ENCODE assay signal across 8 cellular contexts in the genomic region with DNA sequence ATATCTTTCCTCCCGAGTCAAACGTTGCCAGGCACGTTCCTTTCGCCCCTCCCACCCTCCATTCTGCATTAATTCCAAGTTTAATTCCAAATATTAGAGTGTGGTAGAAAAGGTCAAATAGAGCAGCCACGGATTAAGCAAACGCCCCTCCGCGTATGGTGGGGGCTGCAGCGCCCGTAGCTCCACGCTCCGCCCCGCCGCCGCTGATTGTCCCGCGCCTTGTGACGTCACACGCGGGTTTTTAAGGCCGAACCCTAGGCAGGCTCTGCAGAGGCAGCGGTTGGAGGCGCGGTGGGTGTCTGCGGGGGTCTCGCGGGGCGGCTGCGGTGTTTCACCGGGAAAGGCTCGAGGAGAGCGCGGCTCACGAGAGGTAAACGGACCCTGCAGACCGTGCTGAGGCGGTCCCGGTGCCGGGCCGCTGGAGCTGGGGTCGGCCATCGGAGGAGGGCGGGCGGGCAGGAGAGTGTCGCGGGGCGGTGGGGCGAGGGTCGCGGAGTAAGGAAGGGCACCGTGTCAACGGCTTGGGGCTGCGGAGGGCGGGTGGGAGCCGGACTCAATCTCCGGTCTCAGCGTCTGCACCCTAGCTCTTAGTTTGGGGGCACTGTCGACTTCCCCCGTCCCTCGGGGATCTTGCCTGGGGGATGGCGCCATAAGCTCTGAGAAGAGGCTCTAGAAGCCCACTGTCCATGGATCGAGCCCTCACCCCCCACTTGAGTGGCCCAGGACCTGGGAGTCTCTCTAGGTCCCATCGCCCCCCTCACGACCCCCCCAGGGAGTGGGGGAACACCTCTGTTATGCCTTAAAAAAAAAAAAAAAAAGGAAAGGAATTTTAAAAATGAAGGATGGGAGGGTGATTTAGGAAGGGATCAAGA. TPM values are rescaled to one million over a fixed set of nuclear protein-coding genes. Genes with fewer than 3 reads are reported as not detected.
DNase-seq lines count a peak whose midpoint lies in the region; TF ChIP-seq lines count a peak whose summit lies in the region.

A gene with protein sequence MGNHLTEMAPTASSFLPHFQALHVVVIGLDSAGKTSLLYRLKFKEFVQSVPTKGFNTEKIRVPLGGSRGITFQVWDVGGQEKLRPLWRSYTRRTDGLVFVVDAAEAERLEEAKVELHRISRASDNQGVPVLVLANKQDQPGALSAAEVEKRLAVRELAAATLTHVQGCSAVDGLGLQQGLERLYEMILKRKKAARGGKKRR (plus strand): TSS at position 270 of the 872 bp plus-strand sequence. CDS start 740 bp downstream, outside the sequence.

- H3K9ac ChIP-seq in HUES48 (ENCODE audit: low read depth, low read length) = peak within 1 kb of the TSS; percentile 60

- H2AFZ ChIP-seq in OCI-LY7 (ENCODE audit: low read length) = peak within 1 kb of the TSS; percentile 82

- TF ChIP-seq CTCF in OCI-LY7 (conservative IDR thresholded peaks at IDR 0.05; ENCODE audit: low read length) = no peak

- H3K4me3 ChIP-seq in HUES48 (ENCODE audit: low read depth, low read length) = peak within 1 kb of the TSS; percentile 68
- peak within 1 kb of the TSS; percentile 60 for H3K4me3 ChIP-seq in OCI-LY7 (ENCODE audit: low read depth, low read length, poor library complexity, severe bottlenecking)

- H3K27ac ChIP-seq in HUES48 (ENCODE audit: low read depth, low read length) (no peak within 1 kb of the TSS), OCI-LY7 (ENCODE audit: low read depth, low read length, poor library complexity, severe bottlenecking) (no peak within 1 kb of the TSS), epithelial cell of prostate (peak within 1 kb of the TSS; percentile 87)

- no peaks in the 10 kb centered on the region for H3K79me2 ChIP-seq in OCI-LY7 (ENCODE audit: insufficient read depth, low read depth, low read length)

- no TSS peak for BruUV-seq in OCI-LY7 (replicated peaks; lab: Mats Ljungman, UMichigan)

- CTCF ChIA-PET in OCI-LY7 (lab: Charles Lee; ENCODE audit: unreplicated experiment) = interaction anchor here (0.7 kb wide), 1 partner anchor 85 kb away, joined by 3 read pairs; the partner anchor contains the start of gene DHX8

- H3K4me1 ChIP-seq in HUES48 (ENCODE audit: control insufficient read depth, insufficient read depth, low read length) (peaks cover 11% of the 10 kb centered on the region), OCI-LY7 (ENCODE audit: insufficient read depth, low read length, poor library complexity, severe bottlenecking) (peaks cover 14% of the 10 kb centered on the region)

- DNase-seq in DMS79 treated with DMSO at 0.1 percent for 48 hours (lab: John Stamatoyannopoulos, UW) = peak; percentile 82
- DNase-seq in OCI-LY7 (ENCODE audit: low spot score) = peak; percentile 37
- peak; percentile 84 for DNase-seq in activated T-cell treated with anti-CD3 and anti-CD28 coated beads, Interleukin-2, amount 50 U/mL, for 1 hour
- DNase-seq in epithelial cell of prostate (ENCODE audit: low read depth, low spot score) = no peak
- DNase-seq in mucosa of gallbladder (ENCODE audit: low spot score) = peak; percentile 88
- DNase-seq in stimulated activated CD8-positive, alpha-beta memory T cell treated with anti-CD3 and anti-CD28 coated beads, Interleukin-4, amount 100 ng/mL, for 1 hour (ENCODE audit: low read depth in 2 of 2, low spot score in 1 of 2) = peak; percentile 65 to 73
- no peak for DNase-seq in GOT3 (lab: John Stamatoyannopoulos, UW)

- H3K27me3 ChIP-seq in HUES48 (ENCODE audit: control insufficient read depth, insufficient read depth, low read length) = no peaks in the 10 kb centered on the region

- intact Hi-C loops in OCI-LY7 (cut with micrococcal nuclease; ENCODE audit: unreplicated experiment) = no loop called here

- H4K20me1 ChIP-seq in OCI-LY7 (ENCODE audit: insufficient read depth, low read length) = no peaks in the 10 kb centered on the region

- H3K4me2 ChIP-seq in OCI-LY7 (ENCODE audit: low read length) = peak within 1 kb of the TSS; percentile 71

- H3K9me2 ChIP-seq in OCI-LY7 (ENCODE audit: insufficient read depth, low read length) = no peaks in the 10 kb centered on the region

- POLR2A ChIA-PET in OCI-LY7 (lab: Charles Lee) = interaction anchor here (0.6 to 1.0 kb wide), 3 partner anchors 7 to 40 kb away, joined by 3 to 7 read pairs (median 3); no protein-coding TSS in a partner anchor

- H3K9me3 ChIP-seq in HUES48 (ENCODE audit: control insufficient read depth, insufficient read depth, low read length) = no peaks in the 10 kb centered on the region
- H3K9me3 ChIP-seq in OCI-LY7 (ENCODE audit: low read length) = no peaks in the 10 kb centered on the region

- H3K36me3 ChIP-seq in HUES48 (ENCODE audit: control insufficient read depth, insufficient read depth, low read length) (peaks cover 14% of the 10 kb centered on the region; the same call in 1 of the 2 replicates), OCI-LY7 (ENCODE audit: insufficient read depth, low read length) (no peaks in the 10 kb centered on the region)

RNA-seq across cellular contexts. Expression of the gene that starts here (rescaled TPM):
- total RNA-seq in OCI-LY7 (2014; rRNA removed; shearing (Covaris generic)) = 0.64 and 1.4 TPM in 2 replicates
- 0.72 and 0.83 TPM in 2 replicates for total RNA-seq in OCI-LY7 (2022)
- total RNA-seq in mucosa of gallbladder = 16.4 TPM

Comparison
In these comparisons a context has a peak if more than half of its experiments do, and no peak if none do; other contexts are left out.
1. DNase-seq: peak in DMS79 treated with DMSO at 0.1 percent for 48 hours (single experiment), OCI-LY7 (single experiment), activated T-cell treated with anti-CD3 and anti-CD28 coated beads, Interleukin-2, amount 50 U/mL, for 1 hour (single experiment), mucosa of gallbladder (single experiment) and stimulated activated CD8-positive, alpha-beta memory T cell treated with anti-CD3 and anti-CD28 coated beads, Interleukin-4, amount 100 ng/mL, for 1 hour (2 of 2); none in epithelial cell of prostate (single experiment) and GOT3 (single experiment).